7 cellular contexts compared by ENCODE assay signal in genomic region chr16:79842197-79842596, GRCh38.
"Had no signal": no experiment of that assay in that cellular context is flagged by ENCODE, and none has a peak within 500 bp of the region (broad histone marks: within the 10 kb centered on the region; RNA-seq: fewer than 3 reads in every experiment).

No MANE protein-coding gene starts in this region.

- H3K4me3 ChIP-seq: GM12878 had no signal

- FAIRE-seq: G401.6, GM12878, GM12891, GM18507, GM19239 had no signal

- DNase-seq: GDM1, GF-D8 had no signal

- ATAC-seq: GM12878 had no signal
